ENCODE assay signal across 9 cellular contexts in genomic region chr4:38162240-38162784, GRCh38.
DNase-seq lines count a peak whose midpoint lies in the region; ATAC-seq, FAIRE-seq and TF ChIP-seq lines count a peak whose summit lies in the region.
"Had no signal": no experiment of that assay in that cellular context is flagged by ENCODE, and none has a peak within 500 bp of the region (broad histone marks: within the 10 kb centered on the region; RNA-seq: fewer than 3 reads in every experiment).

No MANE protein-coding gene starts in this region.

- H3K4me3 Mint-ChIP-seq in activated T-helper 1 cell treated with anti-CD3 and anti-CD28 coated beads, Interleukin-12 subunit alpha, Interleukin-12 subunit beta, Interleukin-2, Interleukin-4 antibody, amounts not matched to agents 30 ng/mL and 10 ng/mL and 1 ng/mL, durations not matched to agents 14 hours and 24 hours and 36 hours: no peak overlapping the region
- H3K4me3 Mint-ChIP-seq in stimulated activated naive B cell treated with anti-CD40 and anti-IgM and Interleukin-4, amounts not matched to agents 10 μg/mL and 1 μg/mL and 100 μg/mL, for 72 hours: no peak overlapping the region
- H3K4me3 Mint-ChIP-seq: CD8-positive, alpha-beta T cell had no signal

- H3K9me3 ChIP-seq in left ventricle myocardium inferior (replicated peaks): peaks cover 7% of the 10 kb centered on the region
- H3K9me3 ChIP-seq in keratinocyte (ENCODE audit: control insufficient read depth, low read depth, low read length): no peaks in the 10 kb centered on the region
- no peaks in the 10 kb centered on the region for H3K9me3 ChIP-seq in upper lobe of right lung
- H3K9me3 ChIP-seq in small intestine (ENCODE audit: control insufficient read depth, low read depth): no peaks in the 10 kb centered on the region
- peaks cover 4% of the 10 kb centered on the region; the same call in 1 of the 2 replicates for H3K9me3 ChIP-seq in HAP-1

- in situ Hi-C loops in HAP-1 (cut with MboI; ENCODE audit: low sequenced_read_pairs): no loop called here

- H3K79me2 ChIP-seq in keratinocyte (ENCODE audit: control insufficient read depth, insufficient read depth, low read length): no peaks in the 10 kb centered on the region

- 82 to 84% (median 83%) methylated on average over 4 of the region's 4 CpGs for WGBS in small intestine, 3 donors

- no peak overlapping the region for H2AFZ ChIP-seq in keratinocyte (ENCODE audit: control insufficient read depth, low read length)

- DNase-seq in Right ventricle myocardium superior (no peak), left ventricle myocardium inferior (no peak), keratinocyte (ENCODE audit: low read depth, low spot score) (no peak), upper lobe of right lung (no peak), small intestine (no peak), HAP-1 (ENCODE audit: low spot score in 2 of 2) (no peak)
- DNase-seq in activated T-helper 1 cell treated with anti-CD3 and anti-CD28 coated beads, Interleukin-12 subunit alpha, Interleukin-12 subunit beta, Interleukin-2, Interleukin-4 antibody, amounts not matched to agents 30 ng/mL and 10 ng/mL and 1 ng/mL, durations not matched to agents 14 hours and 24 hours and 36 hours (ENCODE audit: low spot score): no peak
- DNase-seq in stimulated activated naive B cell treated with anti-CD40 and anti-IgM and Interleukin-4, amounts not matched to agents 10 μg/mL and 1 μg/mL and 100 μg/mL, for 72 hours: no peak
- DNase-seq: CD8-positive, alpha-beta T cell had no signal

- peak overlapping the region; percentile 37 for H3K27ac Mint-ChIP-seq in activated T-helper 1 cell treated with anti-CD3 and anti-CD28 coated beads, Interleukin-12 subunit alpha, Interleukin-12 subunit beta, Interleukin-2, Interleukin-4 antibody, amounts not matched to agents 30 ng/mL and 10 ng/mL and 1 ng/mL, durations not matched to agents 14 hours and 24 hours and 36 hours
- no peak overlapping the region for H3K27ac Mint-ChIP-seq in stimulated activated naive B cell treated with anti-CD40 and anti-IgM and Interleukin-4, amounts not matched to agents 10 μg/mL and 1 μg/mL and 100 μg/mL, for 72 hours
- H3K27ac Mint-ChIP-seq: CD8-positive, alpha-beta T cell had no signal

- intact Hi-C loops in Right ventricle myocardium superior (cut with DNase I) (no loop called here), left ventricle myocardium inferior (cut with micrococcal nuclease) (no loop called here), upper lobe of right lung (cut with DNase I) (loop anchor here (10.0 kb wide), 1 partner anchor 98 kb away; no protein-coding TSS in a partner anchor)
- intact Hi-C loops in activated T-helper 1 cell treated with anti-CD3 and anti-CD28 coated beads, Interleukin-12 subunit alpha, Interleukin-12 subunit beta, Interleukin-2, Interleukin-4 antibody, amounts not matched to agents 30 ng/mL and 10 ng/mL and 1 ng/mL, durations not matched to agents 14 hours and 24 hours and 36 hours (cut with micrococcal nuclease): loop anchor here (5.0 kb wide), 6 partner anchors 70 to 695 kb away; partner anchors contain the start of genes TBC1D1 and TLR6

- peaks cover 4% of the 10 kb centered on the region for H3K27me3 Mint-ChIP-seq in activated T-helper 1 cell treated with anti-CD3 and anti-CD28 coated beads, Interleukin-12 subunit alpha, Interleukin-12 subunit beta, Interleukin-2, Interleukin-4 antibody, amounts not matched to agents 30 ng/mL and 10 ng/mL and 1 ng/mL, durations not matched to agents 14 hours and 24 hours and 36 hours (ENCODE audit: insufficient read depth)
- H3K27me3 Mint-ChIP-seq in stimulated activated naive B cell treated with anti-CD40 and anti-IgM and Interleukin-4, amounts not matched to agents 10 μg/mL and 1 μg/mL and 100 μg/mL, for 72 hours: peaks cover 5 to 12% of the 10 kb centered on the region in 2 donors

- H3K36me3 ChIP-seq in left ventricle myocardium inferior (no peaks in the 10 kb centered on the region), keratinocyte (ENCODE audit: control insufficient read depth in 2 of 2, extremely low read depth in 1 of 2, insufficient read depth in 2 of 2, low read length in 2 of 2) (no peaks in the 10 kb centered on the region), upper lobe of right lung (no peaks in the 10 kb centered on the region), small intestine (ENCODE audit: control insufficient read depth in 2 of 2, insufficient read depth in 2 of 2, low read length in 2 of 2) (no peaks in the 10 kb centered on the region), HAP-1 (replicated peaks) (no peaks in the 10 kb centered on the region)

- H3K9me1 ChIP-seq in keratinocyte (ENCODE audit: control insufficient read depth, extremely low read depth, insufficient read depth, low read length): no peaks in the 10 kb centered on the region

- H3K27me3 ChIP-seq in left ventricle myocardium inferior (ENCODE audit: low read depth): no peaks in the 10 kb centered on the region
- H3K27me3 ChIP-seq in keratinocyte (ENCODE audit: control insufficient read depth, extremely low read depth, insufficient read depth, low read length): no peaks in the 10 kb centered on the region
- no peaks in the 10 kb centered on the region for H3K27me3 ChIP-seq in upper lobe of right lung
- H3K27me3 ChIP-seq in small intestine (ENCODE audit: control insufficient read depth in 2 of 2, insufficient read depth in 2 of 2, low read length in 2 of 2): no peaks in the 10 kb centered on the region
- no peaks in the 10 kb centered on the region for H3K27me3 ChIP-seq in HAP-1 (ENCODE audit: low read depth)

- no peaks in the 10 kb centered on the region for H4K20me1 ChIP-seq in keratinocyte (ENCODE audit: control insufficient read depth, extremely low read depth, insufficient read depth, low read length)

- H3K27ac ChIP-seq in left ventricle myocardium inferior (replicated peaks) (no peak overlapping the region), keratinocyte (ENCODE audit: control insufficient read depth, insufficient read depth, low read length) (peak overlapping the region; percentile 100), upper lobe of right lung (no peak overlapping the region), small intestine (ENCODE audit: low read depth in 1 of 2, low read length in 1 of 2) (peak overlapping the region in 1 of 2 donors; percentile 26)

- peaks cover 83% of the 10 kb centered on the region for H3K4me1 Mint-ChIP-seq in activated T-helper 1 cell treated with anti-CD3 and anti-CD28 coated beads, Interleukin-12 subunit alpha, Interleukin-12 subunit beta, Interleukin-2, Interleukin-4 antibody, amounts not matched to agents 30 ng/mL and 10 ng/mL and 1 ng/mL, durations not matched to agents 14 hours and 24 hours and 36 hours (ENCODE audit: low read depth)
- peaks cover 8 to 27% of the 10 kb centered on the region in 2 donors for H3K4me1 Mint-ChIP-seq in stimulated activated naive B cell treated with anti-CD40 and anti-IgM and Interleukin-4, amounts not matched to agents 10 μg/mL and 1 μg/mL and 100 μg/mL, for 72 hours

- H3K4me1 ChIP-seq in left ventricle myocardium inferior: peaks cover 31% of the 10 kb centered on the region
- H3K4me1 ChIP-seq in keratinocyte (ENCODE audit: control insufficient read depth, extremely low read depth, insufficient read depth, low read length): peaks cover 60% of the 10 kb centered on the region
- H3K4me1 ChIP-seq in upper lobe of right lung: no peaks in the 10 kb centered on the region
- peaks cover 2 to 4% of the 10 kb centered on the region in 2 donors for H3K4me1 ChIP-seq in small intestine (ENCODE audit: control insufficient read depth in 2 of 2, insufficient read depth in 1 of 2, low read depth in 1 of 2, low read length in 1 of 2)
- H3K4me1 ChIP-seq in HAP-1: no peaks in the 10 kb centered on the region

- TF ChIP-seq CTCF in left ventricle myocardium inferior (IDR thresholded peaks at IDR 0.05; ENCODE audit: borderline replicate concordance) (no peak), keratinocyte (optimal IDR thresholded peaks at IDR 0.05 in 1 of 3, IDR thresholded peaks at IDR 0.05 in 1 of 3, conservative IDR thresholded peaks at IDR 0.05 in 1 of 3; ENCODE audit: extremely low read depth in 1 of 3, insufficient read depth in 2 of 3, low read length in 3 of 3) (no peak), upper lobe of right lung (IDR thresholded peaks at IDR 0.05) (no peak)

- dilution Hi-C loops in keratinocyte (cut with MboI; ENCODE audit: extremely low pct_ligation_motif_present, low sequenced_read_pairs): no loop called here

- peak; percentile 26 for ATAC-seq in Right ventricle myocardium superior (ENCODE audit: poor library complexity)
- ATAC-seq in upper lobe of right lung: peak; percentile 10
- no peak for ATAC-seq in stimulated activated naive B cell treated with anti-CD40 and anti-IgM and Interleukin-4, amounts not matched to agents 10 μg/mL and 1 μg/mL and 100 μg/mL, for 72 hours (replicated peaks)
- ATAC-seq: CD8-positive, alpha-beta T cell had no signal

- FAIRE-seq in keratinocyte (lab: Jason Lieb, UNC) (no peak), small intestine (lab: Jason Lieb, UNC) (no peak)

- H3K36me3 Mint-ChIP-seq in activated T-helper 1 cell treated with anti-CD3 and anti-CD28 coated beads, Interleukin-12 subunit alpha, Interleukin-12 subunit beta, Interleukin-2, Interleukin-4 antibody, amounts not matched to agents 30 ng/mL and 10 ng/mL and 1 ng/mL, durations not matched to agents 14 hours and 24 hours and 36 hours (ENCODE audit: low read depth): peaks cover 20% of the 10 kb centered on the region
- H3K36me3 Mint-ChIP-seq in stimulated activated naive B cell treated with anti-CD40 and anti-IgM and Interleukin-4, amounts not matched to agents 10 μg/mL and 1 μg/mL and 100 μg/mL, for 72 hours: peaks cover 0 to 4% of the 10 kb centered on the region in 2 donors
- H3K36me3 Mint-ChIP-seq: CD8-positive, alpha-beta T cell had no signal

- peak overlapping the region; percentile 11 for H3K4me2 ChIP-seq in keratinocyte (ENCODE audit: control insufficient read depth, extremely low read depth, insufficient read depth, low read depth, low read length)

- H3K9me3 Mint-ChIP-seq in activated T-helper 1 cell treated with anti-CD3 and anti-CD28 coated beads, Interleukin-12 subunit alpha, Interleukin-12 subunit beta, Interleukin-2, Interleukin-4 antibody, amounts not matched to agents 30 ng/mL and 10 ng/mL and 1 ng/mL, durations not matched to agents 14 hours and 24 hours and 36 hours: peaks cover 33% of the 10 kb centered on the region
- H3K9me3 Mint-ChIP-seq in stimulated activated naive B cell treated with anti-CD40 and anti-IgM and Interleukin-4, amounts not matched to agents 10 μg/mL and 1 μg/mL and 100 μg/mL, for 72 hours: peaks cover 11% of the 10 kb centered on the region in 2 donors

- H3K4me3 ChIP-seq in left ventricle myocardium inferior (no peak overlapping the region), keratinocyte (ENCODE audit: control insufficient read depth in 2 of 3, extremely low read depth in 1 of 3, insufficient read depth in 2 of 3, low read depth in 1 of 3, low read length in 3 of 3) (no peak overlapping the region), upper lobe of right lung (no peak overlapping the region), small intestine (ENCODE audit: low read depth in 1 of 2, low read length in 2 of 2) (no peak overlapping the region), HAP-1 (no peak overlapping the region)

- peak overlapping the region; percentile 11 for H3K9ac ChIP-seq in keratinocyte (ENCODE audit: control insufficient read depth, extremely low read depth, insufficient read depth, low read length)

Comparison
In these comparisons a context has a peak if more than half of its experiments do, and no peak if none do; other contexts are left out.
1. ATAC-seq: peak in Right ventricle myocardium superior (single experiment) and upper lobe of right lung (single experiment); none in stimulated activated naive B cell treated with anti-CD40 and anti-IgM and Interleukin-4, amounts not matched to agents 10 μg/mL and 1 μg/mL and 100 μg/mL, for 72 hours (0 of 2).
2. intact Hi-C loops: an anchor here in activated T-helper 1 cell treated with anti-CD3 and anti-CD28 coated beads, Interleukin-12 subunit alpha, Interleukin-12 subunit beta, Interleukin-2, Interleukin-4 antibody, amounts not matched to agents 30 ng/mL and 10 ng/mL and 1 ng/mL, durations not matched to agents 14 hours and 24 hours and 36 hours (5.0 kb wide) and upper lobe of right lung (10.0 kb wide); none called in Right ventricle myocardium superior and left ventricle myocardium inferior.